8 cellular contexts compared by ENCODE assay signal in genomic region chr4:185395255-185395955, GRCh38.
A peak's percentile ranks its signal among the peaks of the same experiment; 100 is the strongest.
DNase-seq lines count a peak whose midpoint lies in the region; ATAC-seq and TF ChIP-seq lines count a peak whose summit lies in the region.

LRP2BP (minus strand) TSS chr4:185395924; CDS start chr4:185378186, 17,738 bp downstream.

- H3K4me3 ChIP-seq in NB4 (ENCODE audit: low read depth, low read length) (peak within 1 kb of the TSS; percentile 88), astrocyte of the cerebellum (ENCODE audit: low read depth, low read length) (peak within 1 kb of the TSS; percentile 55)

- in situ Hi-C loops in astrocyte of the cerebellum (cut with HindIII; ENCODE audit: low sequenced_read_pairs): loop anchor here (5.0 kb wide), 1 partner anchor 38 kb away; no protein-coding TSS in a partner anchor

- DNase-seq in GM10266 (ENCODE audit: extremely low spot score): peak; percentile 32
- peak; percentile 21 for DNase-seq in NB4 (ENCODE audit: low read depth)
- DNase-seq in astrocyte of the cerebellum (ENCODE audit: low read depth): peak; percentile 80
- DNase-seq in inferior parietal cortex (ENCODE audit: extremely low spot score): peak; percentile 91
- DNase-seq in stimulated activated naive B cell treated with anti-CD40 and anti-IgM and Interleukin-4, amounts not matched to agents 10 μg/mL and 1 μg/mL and 100 μg/mL, for 72 hours: no peak
- no peak for DNase-seq in stimulated activated CD4-positive, alpha-beta T cell treated with anti-CD3 and anti-CD28 coated beads, Interleukin-12 subunit alpha, Interleukin-12 subunit beta, amount 100 ng/mL, for 4 hours
- DNase-seq in stimulated activated CD4-positive, alpha-beta T cell treated with anti-CD3 and anti-CD28 coated beads, Interleukin-2, amount 100 ng/mL, for 48 hours: no peak

- H3K4me1 Mint-ChIP-seq in stimulated activated naive B cell treated with anti-CD40 and anti-IgM and Interleukin-4, amounts not matched to agents 10 μg/mL and 1 μg/mL and 100 μg/mL, for 72 hours: peaks cover 16 to 42% of the 10 kb centered on the region in 2 donors

- H3K36me3 Mint-ChIP-seq in stimulated activated naive B cell treated with anti-CD40 and anti-IgM and Interleukin-4, amounts not matched to agents 10 μg/mL and 1 μg/mL and 100 μg/mL, for 72 hours: peaks cover 4 to 15% of the 10 kb centered on the region in 2 donors

- ATAC-seq in stimulated activated naive B cell treated with anti-CD40 and anti-IgM and Interleukin-4, amounts not matched to agents 10 μg/mL and 1 μg/mL and 100 μg/mL, for 72 hours (replicated peaks): no peak
- ATAC-seq in GM18511 (IDR thresholded peaks at IDR 0.05; ENCODE audit: unreplicated experiment): no peak

- H3K27ac Mint-ChIP-seq in stimulated activated naive B cell treated with anti-CD40 and anti-IgM and Interleukin-4, amounts not matched to agents 10 μg/mL and 1 μg/mL and 100 μg/mL, for 72 hours: peak within 1 kb of the TSS; percentile 97

- no peak for TF ChIP-seq POLR2A in NB4 (IDR thresholded peaks at IDR 0.05; ENCODE audit: extremely low read depth, insufficient read length)

- peak within 1 kb of the TSS; percentile 94 for H3K4me3 Mint-ChIP-seq in stimulated activated naive B cell treated with anti-CD40 and anti-IgM and Interleukin-4, amounts not matched to agents 10 μg/mL and 1 μg/mL and 100 μg/mL, for 72 hours

- no peaks in the 10 kb centered on the region for H3K27me3 Mint-ChIP-seq in stimulated activated naive B cell treated with anti-CD40 and anti-IgM and Interleukin-4, amounts not matched to agents 10 μg/mL and 1 μg/mL and 100 μg/mL, for 72 hours

- TF ChIP-seq CTCF in GM10266 (IDR thresholded peaks at IDR 0.05; ENCODE audit: control insufficient read depth, insufficient read depth, low read depth, missing control alignments): no peak
- no peak for TF ChIP-seq CTCF in NB4 (IDR thresholded peaks at IDR 0.05; ENCODE audit: low read depth, low read length)
- TF ChIP-seq CTCF in astrocyte of the cerebellum (IDR thresholded peaks at IDR 0.05; ENCODE audit: low read depth, low read length, missing control alignments): no peak

- H3K9me3 Mint-ChIP-seq in stimulated activated naive B cell treated with anti-CD40 and anti-IgM and Interleukin-4, amounts not matched to agents 10 μg/mL and 1 μg/mL and 100 μg/mL, for 72 hours: no peaks in the 10 kb centered on the region

Comparison
In these comparisons a context has a peak if more than half of its experiments do, and no peak if none do; other contexts are left out.
1. DNase-seq: peak in GM10266 (single experiment), NB4 (single experiment), astrocyte of the cerebellum (single experiment) and inferior parietal cortex (single experiment); none in stimulated activated naive B cell treated with anti-CD40 and anti-IgM and Interleukin-4, amounts not matched to agents 10 μg/mL and 1 μg/mL and 100 μg/mL, for 72 hours (single experiment), stimulated activated CD4-positive, alpha-beta T cell treated with anti-CD3 and anti-CD28 coated beads, Interleukin-12 subunit alpha, Interleukin-12 subunit beta, amount 100 ng/mL, for 4 hours (single experiment) and stimulated activated CD4-positive, alpha-beta T cell treated with anti-CD3 and anti-CD28 coated beads, Interleukin-2, amount 100 ng/mL, for 48 hours (0 of 2).